ENCODE assay signal across 20 cellular contexts in genomic region chr3:145191543-145191942, GRCh38.
DNase-seq lines count a peak whose midpoint lies in the region; ATAC-seq and TF ChIP-seq lines count a peak whose summit lies in the region.
"Had no signal": no experiment of that assay in that cellular context is flagged by ENCODE, and none has a peak within 500 bp of the region (broad histone marks: within the 10 kb centered on the region; RNA-seq: fewer than 3 reads in every experiment).

No MANE protein-coding gene starts in this region.

- TF ChIP-seq CTCF in RWPE2 (IDR thresholded peaks at IDR 0.05; ENCODE audit: poor library complexity, severe bottlenecking) = no peak
- TF ChIP-seq CTCF in fibroblast of pulmonary artery (IDR thresholded peaks at IDR 0.05; ENCODE audit: low read length, missing control alignments) = no peak

- no peak overlapping the region for H3K27ac Mint-ChIP-seq in activated T-cell treated with anti-CD3 and anti-CD28 coated beads, Interleukin-2, amount 50 U/mL, for 24 hours
- H3K27ac Mint-ChIP-seq: activated CD4-positive, alpha-beta T cell treated with anti-CD3 and anti-CD28 coated beads, Interleukin-2, amount 10 ng/mL, durations not matched to agents 7 days and 5 days; IgD-negative memory B cell; mesothelial cell of epicardium; naive thymus-derived CD8-positive, alpha-beta T cell had no signal

- no peaks in the 10 kb centered on the region for H3K4me1 ChIP-seq in RWPE2 (ENCODE audit: insufficient read depth, poor library complexity, severe bottlenecking)

- no peaks in the 10 kb centered on the region for H3K27me3 Mint-ChIP-seq in activated T-cell treated with anti-CD3 and anti-CD28 coated beads, Interleukin-2, amount 50 U/mL, for 24 hours
- H3K27me3 Mint-ChIP-seq: activated CD4-positive, alpha-beta T cell treated with anti-CD3 and anti-CD28 coated beads, Interleukin-2, amount 10 ng/mL, durations not matched to agents 7 days and 5 days; IgD-negative memory B cell; naive thymus-derived CD8-positive, alpha-beta T cell had no signal

- H3K9me3 ChIP-seq in RWPE2 (ENCODE audit: severe bottlenecking) = no peaks in the 10 kb centered on the region

- no peak overlapping the region for H3K4me3 ChIP-seq in RWPE2 (ENCODE audit: severe bottlenecking)
- no peak overlapping the region for H3K4me3 ChIP-seq in fibroblast of pulmonary artery (replicated peaks; ENCODE audit: low read depth, low read length)

- H3K36me3 ChIP-seq in RWPE2 (ENCODE audit: low read depth) = no peaks in the 10 kb centered on the region

- H3K27ac ChIP-seq in RWPE2 (ENCODE audit: poor library complexity, severe bottlenecking) = no peak overlapping the region
- H3K27ac ChIP-seq: HL-60 had no signal

- ATAC-seq in RWPE2 (ENCODE audit: low read depth) = peak; percentile 80; the same call in 2 of the 3 replicates
- ATAC-seq in HG02678 (IDR thresholded peaks at IDR 0.05; ENCODE audit: unreplicated experiment) = no peak
- ATAC-seq: left lobe of liver; naive thymus-derived CD8-positive, alpha-beta T cell had no signal

- no peak overlapping the region for H3K4me3 Mint-ChIP-seq in activated T-cell treated with anti-CD3 and anti-CD28 coated beads, Interleukin-2, amount 50 U/mL, for 24 hours
- H3K4me3 Mint-ChIP-seq: activated CD4-positive, alpha-beta T cell treated with anti-CD3 and anti-CD28 coated beads, Interleukin-2, amount 10 ng/mL, durations not matched to agents 7 days and 5 days; IgD-negative memory B cell; mesothelial cell of epicardium; naive thymus-derived CD8-positive, alpha-beta T cell had no signal

- peak; percentile 47 for DNase-seq in A172 (ENCODE audit: low spot score)
- peak; percentile 70 for DNase-seq in DMS53 treated with DMSO at 0.1 percent for 48 hours (lab: John Stamatoyannopoulos, UW; ENCODE audit: unreplicated experiment)
- no peak for DNase-seq in RWPE2 (ENCODE audit: low spot score)
- peak; percentile 55 for DNase-seq in fibroblast of pulmonary artery (ENCODE audit: low read depth)
- DNase-seq in stimulated activated CD4-positive, alpha-beta T cell treated with anti-CD3 and anti-CD28 coated beads, Interleukin-1b, Interleukin-23, amount 100 ng/mL, for 48 hours = no peak
- no peak for DNase-seq in NCI-H1930 (lab: John Stamatoyannopoulos, UW)
- no peak for DNase-seq in activated T-cell treated with anti-CD3 and anti-CD28 coated beads, Interleukin-2, amount 50 U/mL, for 24 hours
- DNase-seq: activated CD4-positive, alpha-beta T cell treated with anti-CD3 and anti-CD28 coated beads, Interleukin-2, amount 10 ng/mL, durations not matched to agents 7 days and 5 days; activated naive CD4-positive, alpha-beta T cell treated with anti-CD3 and anti-CD28 coated beads, Interleukin-2, amount 50 U/mL, for 16 hours; central memory CD4-positive, alpha-beta T cell; COR-L47; foreskin fibroblast; naive thymus-derived CD8-positive, alpha-beta T cell; SHP77 treated with DMSO at 0.1 percent for 48 hours; T1000 had no signal

- peaks cover 4% of the 10 kb centered on the region for H3K9me3 Mint-ChIP-seq in activated T-cell treated with anti-CD3 and anti-CD28 coated beads, Interleukin-2, amount 50 U/mL, for 24 hours

- no peaks in the 10 kb centered on the region for H3K27me3 ChIP-seq in RWPE2 (ENCODE audit: insufficient read depth, poor library complexity, severe bottlenecking)

- no peaks in the 10 kb centered on the region for H3K36me3 Mint-ChIP-seq in activated T-cell treated with anti-CD3 and anti-CD28 coated beads, Interleukin-2, amount 50 U/mL, for 24 hours (ENCODE audit: low read depth)
- H3K36me3 Mint-ChIP-seq: IgD-negative memory B cell; mesothelial cell of epicardium; naive thymus-derived CD8-positive, alpha-beta T cell had no signal

- H3K4me1 Mint-ChIP-seq in activated T-cell treated with anti-CD3 and anti-CD28 coated beads, Interleukin-2, amount 50 U/mL, for 24 hours (ENCODE audit: low read depth) = no peaks in the 10 kb centered on the region
- H3K4me1 Mint-ChIP-seq: activated CD4-positive, alpha-beta T cell treated with anti-CD3 and anti-CD28 coated beads, Interleukin-2, amount 10 ng/mL, durations not matched to agents 7 days and 5 days; IgD-negative memory B cell; naive thymus-derived CD8-positive, alpha-beta T cell had no signal

Comparison
In these comparisons a context has a peak if more than half of its experiments do, and no peak if none do; other contexts are left out.
1. DNase-seq: peak in A172 (single experiment), DMS53 treated with DMSO at 0.1 percent for 48 hours (single experiment) and fibroblast of pulmonary artery (single experiment); none in RWPE2 (single experiment), stimulated activated CD4-positive, alpha-beta T cell treated with anti-CD3 and anti-CD28 coated beads, Interleukin-1b, Interleukin-23, amount 100 ng/mL, for 48 hours (single experiment), NCI-H1930 (0 of 2) and activated T-cell treated with anti-CD3 and anti-CD28 coated beads, Interleukin-2, amount 50 U/mL, for 24 hours (single experiment).